ENCODE assay signal across 2 cellular contexts in genomic region chr22:19040581-19041402, GRCh38.
TF ChIP-seq lines count a peak whose summit lies in the region.

No MANE protein-coding gene starts in this region.

TF ChIP-seq in HepG2, 621 proteins besides CTCF, POLR2A, EP300 and RAD21:
- TF ChIP-seq ZNF780A (CRISPR knock-in tag; IDR thresholded peaks at IDR 0.05), result no peak

TF ChIP-seq in GM12878, 131 proteins besides CTCF, POLR2A, EP300 and RAD21:
- no peak for TF ChIP-seq GATAD2B (conservative IDR thresholded peaks at IDR 0.05; ENCODE audit: low read depth)
- TF ChIP-seq ASH2L (IDR thresholded peaks at IDR 0.05; ENCODE audit: borderline replicate concordance, low read depth), result no peak
- TF ChIP-seq CBFB (IDR thresholded peaks at IDR 0.05; ENCODE audit: low read depth), result no peak
- TF ChIP-seq CBX3 (IDR thresholded peaks at IDR 0.05; ENCODE audit: borderline replicate concordance, low read depth), result no peak
- no peak for TF ChIP-seq KLF5 (IDR thresholded peaks at IDR 0.05; ENCODE audit: partially characterized antibody)
- no peak for TF ChIP-seq HDGF (IDR thresholded peaks at IDR 0.05)
- no peak for TF ChIP-seq IRF5 (IDR thresholded peaks at IDR 0.05; ENCODE audit: borderline replicate concordance)
- no peak for TF ChIP-seq PML (IDR thresholded peaks at IDR 0.05; ENCODE audit: low read length)
- TF ChIP-seq ZSCAN29 (IDR thresholded peaks at IDR 0.05), result no peak
- TF ChIP-seq CUX1 (IDR thresholded peaks at IDR 0.05; ENCODE audit: insufficient replicate concordance, low read depth, low read length), result no peak
- no peak for TF ChIP-seq YY1 (IDR thresholded peaks at IDR 0.05; ENCODE audit: low read depth, low read length)
- no peak for TF ChIP-seq NR2F1 (conservative IDR thresholded peaks at IDR 0.05)
- TF ChIP-seq TCF12 (IDR thresholded peaks at IDR 0.05; ENCODE audit: low read depth, low read length), result no peak
- no peak for TF ChIP-seq ZBED1 (IDR thresholded peaks at IDR 0.05; ENCODE audit: borderline replicate concordance)
